In genomic region chr1:12038356-12039140, GRCh38 we compare ENCODE assay signal across 30 cellular contexts. TPM values are rescaled to one million over a fixed set of nuclear protein-coding genes. Genes with fewer than 3 reads are reported as not detected.
DNase-seq lines count a peak whose midpoint lies in the region; ATAC-seq, FAIRE-seq and TF ChIP-seq lines count a peak whose summit lies in the region.
"Had no signal": no experiment of that assay in that cellular context is flagged by ENCODE, and none has a peak within 500 bp of the region (broad histone marks: within the 10 kb centered on the region; RNA-seq: fewer than 3 reads in every experiment).

No MANE protein-coding gene starts in this region.

- H3K79me2 ChIP-seq in neural progenitor cell (ENCODE audit: low read depth) = no peaks in the 10 kb centered on the region

- peaks cover 37% of the 10 kb centered on the region for H3K4me1 Mint-ChIP-seq in activated T-helper 2 cell treated with anti-CD3 and anti-CD28 coated beads, Interferon-gamma antibody, Interleukin-2, Interleukin-4, amounts not matched to agents 10 μg/mL and 5 μg/mL and 100 μg/mL, durations not matched to agents 14 hours and 24 hours and 36 hours (ENCODE audit: low read depth)
- peaks cover 23% of the 10 kb centered on the region for H3K4me1 Mint-ChIP-seq in neural progenitor cell

- FAIRE-seq in GM12892 (lab: Jason Lieb, UNC) (peak; percentile 90), GM12891 (lab: Jason Lieb, UNC) (no peak)

- H3K4me3 ChIP-seq in BLaER1 (no peak overlapping the region; the same call in 1 of the 2 replicates), neural progenitor cell (no peak overlapping the region)
- H3K4me3 ChIP-seq: gastroesophageal sphincter, ovary, Peyer's patch, SJCRH30, smooth muscle cell had no signal

- no peaks in the 10 kb centered on the region for H3K36me3 Mint-ChIP-seq in activated T-helper 2 cell treated with anti-CD3 and anti-CD28 coated beads, Interferon-gamma antibody, Interleukin-2, Interleukin-4, amounts not matched to agents 10 μg/mL and 5 μg/mL and 100 μg/mL, durations not matched to agents 14 hours and 24 hours and 36 hours (ENCODE audit: low read depth)
- peaks cover 4% of the 10 kb centered on the region for H3K36me3 Mint-ChIP-seq in neural progenitor cell

- peak overlapping the region; percentile 67 for H3K27ac Mint-ChIP-seq in activated T-helper 2 cell treated with anti-CD3 and anti-CD28 coated beads, Interferon-gamma antibody, Interleukin-2, Interleukin-4, amounts not matched to agents 10 μg/mL and 5 μg/mL and 100 μg/mL, durations not matched to agents 14 hours and 24 hours and 36 hours
- H3K27ac Mint-ChIP-seq in neural progenitor cell = peak overlapping the region; percentile 69
- H3K27ac Mint-ChIP-seq: activated CD8-positive, alpha-beta T cell treated with anti-CD3 and anti-CD28 coated beads for 36 hours; naive thymus-derived CD4-positive, alpha-beta T cell had no signal

- H3K9ac ChIP-seq in BLaER1 (peak overlapping the region; percentile 48; the same call in 1 of the 2 replicates), neural progenitor cell (no peak overlapping the region)

- intact Hi-C loops in activated T-helper 2 cell treated with anti-CD3 and anti-CD28 coated beads, Interferon-gamma antibody, Interleukin-2, Interleukin-4, amounts not matched to agents 10 μg/mL and 5 μg/mL and 100 μg/mL, durations not matched to agents 14 hours and 24 hours and 36 hours (cut with micrococcal nuclease) = loop anchor here (5.0 kb wide), 1 partner anchor 36 kb away; no protein-coding TSS in a partner anchor

- H4K20me1 ChIP-seq in BLaER1 = no peaks in the 10 kb centered on the region
- no peaks in the 10 kb centered on the region for H4K20me1 ChIP-seq in neural progenitor cell (ENCODE audit: low read depth)

- H3K36me3 ChIP-seq in BLaER1 = no peaks in the 10 kb centered on the region
- no peaks in the 10 kb centered on the region for H3K36me3 ChIP-seq in neural progenitor cell
- H3K36me3 ChIP-seq: gastroesophageal sphincter, ovary, Peyer's patch, SJCRH30 had no signal

- H3K27me3 ChIP-seq in BLaER1 = no peaks in the 10 kb centered on the region
- H3K27me3 ChIP-seq in neural progenitor cell = no peaks in the 10 kb centered on the region
- H3K27me3 ChIP-seq: ovary, Peyer's patch had no signal

- peak overlapping the region; percentile 65 for H3K27ac ChIP-seq in BLaER1
- H3K27ac ChIP-seq in neural progenitor cell = no peak overlapping the region
- H3K27ac ChIP-seq: C4-2B, gastroesophageal sphincter, ovary, SJCRH30 had no signal

- peaks cover 75% of the 10 kb centered on the region for H3K4me1 ChIP-seq in BLaER1
- peaks cover 14% of the 10 kb centered on the region for H3K4me1 ChIP-seq in neural progenitor cell
- H3K4me1 ChIP-seq: Caco-2, gastroesophageal sphincter had no signal

- H3K9me3 Mint-ChIP-seq in activated T-helper 2 cell treated with anti-CD3 and anti-CD28 coated beads, Interferon-gamma antibody, Interleukin-2, Interleukin-4, amounts not matched to agents 10 μg/mL and 5 μg/mL and 100 μg/mL, durations not matched to agents 14 hours and 24 hours and 36 hours = no peaks in the 10 kb centered on the region
- H3K9me3 Mint-ChIP-seq in neural progenitor cell = no peaks in the 10 kb centered on the region
- H3K9me3 Mint-ChIP-seq: activated CD8-positive, alpha-beta T cell treated with anti-CD3 and anti-CD28 coated beads for 36 hours; naive thymus-derived CD4-positive, alpha-beta T cell had no signal

- H3F3A ChIP-seq in neural progenitor cell (ENCODE audit: low read depth) = peaks cover 5% of the 10 kb centered on the region

- TF ChIP-seq CTCF in neural progenitor cell (IDR thresholded peaks at IDR 0.05) = no peak

- ATAC-seq in GM19395 (IDR thresholded peaks at IDR 0.05; ENCODE audit: unreplicated experiment) = no peak
- ATAC-seq: activated CD8-positive, alpha-beta T cell treated with anti-CD3 and anti-CD28 coated beads for 36 hours; gastroesophageal sphincter; naive thymus-derived CD4-positive, alpha-beta T cell had no signal

- H3K9me3 ChIP-seq in BLaER1 (no peaks in the 10 kb centered on the region), neural progenitor cell (ENCODE audit: low read depth) (no peaks in the 10 kb centered on the region)
- H3K9me3 ChIP-seq: Caco-2, gastroesophageal sphincter, ovary, Peyer's patch, SJCRH30 had no signal

- no peak overlapping the region for H2AFZ ChIP-seq in neural progenitor cell (replicated peaks)

- no peak overlapping the region for H3K4me3 Mint-ChIP-seq in activated T-helper 2 cell treated with anti-CD3 and anti-CD28 coated beads, Interferon-gamma antibody, Interleukin-2, Interleukin-4, amounts not matched to agents 10 μg/mL and 5 μg/mL and 100 μg/mL, durations not matched to agents 14 hours and 24 hours and 36 hours (ENCODE audit: low read depth)
- H3K4me3 Mint-ChIP-seq in neural progenitor cell = peak overlapping the region; percentile 41
- H3K4me3 Mint-ChIP-seq: activated CD8-positive, alpha-beta T cell treated with anti-CD3 and anti-CD28 coated beads for 36 hours; naive thymus-derived CD4-positive, alpha-beta T cell had no signal

- H3K4me2 ChIP-seq in BLaER1 (peak overlapping the region; percentile 86), neural progenitor cell (no peak overlapping the region)
- H3K4me2 ChIP-seq: smooth muscle cell had no signal

- TF ChIP-seq POLR2A in GM12892 (IDR thresholded peaks at IDR 0.05; ENCODE audit: low read depth, low read length) (no peak), GM12891 (IDR thresholded peaks at IDR 0.05; ENCODE audit: low read depth, low read length) (no peak)

- H3K27me3 Mint-ChIP-seq in activated T-helper 2 cell treated with anti-CD3 and anti-CD28 coated beads, Interferon-gamma antibody, Interleukin-2, Interleukin-4, amounts not matched to agents 10 μg/mL and 5 μg/mL and 100 μg/mL, durations not matched to agents 14 hours and 24 hours and 36 hours (ENCODE audit: low read depth) = no peaks in the 10 kb centered on the region
- H3K27me3 Mint-ChIP-seq in neural progenitor cell (ENCODE audit: insufficient read depth, low read depth) = peaks cover 2% of the 10 kb centered on the region
- H3K27me3 Mint-ChIP-seq: activated CD8-positive, alpha-beta T cell treated with anti-CD3 and anti-CD28 coated beads for 36 hours; naive thymus-derived CD4-positive, alpha-beta T cell had no signal

- no peak for DNase-seq in GM12892 (ENCODE audit: insufficient read length)
- no peak for DNase-seq in activated T-helper 2 cell treated with anti-CD3 and anti-CD28 coated beads, Interferon-gamma antibody, Interleukin-2, Interleukin-4, amounts not matched to agents 10 μg/mL and 5 μg/mL and 100 μg/mL, durations not matched to agents 14 hours and 24 hours and 36 hours (ENCODE audit: low spot score)
- DNase-seq in neural progenitor cell (ENCODE audit: low spot score) = no peak
- DNase-seq in GM12891 (ENCODE audit: insufficient read length, low spot score) = no peak
- no peak for DNase-seq in OCI-M1 (lab: John Stamatoyannopoulos, UW)
- DNase-seq: activated CD4-positive, CD25-positive, alpha-beta regulatory T cell treated with anti-CD3 and anti-CD28 coated beads, Interleukin-2, amount 50 U/mL, for 72 hours; activated CD8-positive, alpha-beta T cell treated with anti-CD3 and anti-CD28 coated beads for 36 hours; activated gamma-delta T cell treated with Interleukin-2 at 50 U/mL for 16 hours; Caco-2; DND-41; hypothalamus; naive thymus-derived CD4-positive, alpha-beta T cell; NCI-H1092 treated with DMSO at 0.1 percent for 48 hours; NCI-H187 treated with DMSO at 0.1 percent for 48 hours; NCI-H2171 treated with DMSO at 0.1 percent for 48 hours; NCI-H524; NK-92 treated with Interleukin-12 subunit alpha and Interleukin-12 subunit beta, amount 100 ng/mL, for 24 hours; Peyer's patch; retina; SJCRH30; stimulated activated CD4-positive, alpha-beta T cell treated with anti-CD3 and anti-CD28 coated beads, Interleukin-1b, Interleukin-23, amount 100 ng/mL, for 48 hours; trophoblast cell had no signal

TF ChIP-seq in GM12891, 5 proteins besides CTCF, POLR2A, EP300 and RAD21:
- TF ChIP-seq POLR2AphosphoS5 (IDR thresholded peaks at IDR 0.05; ENCODE audit: low read depth, low read length) (no peak), SPI1 (IDR thresholded peaks at IDR 0.05; ENCODE audit: low read depth, low read length) (no peak), TAF1 (IDR thresholded peaks at IDR 0.05; ENCODE audit: low read depth, low read length) (no peak), POU2F2 (IDR thresholded peaks at IDR 0.05; ENCODE audit: low read depth, low read length) (no peak), PAX5 (IDR thresholded peaks at IDR 0.05; ENCODE audit: insufficient read depth, low read length, severe bottlenecking) (no peak)

RNA-seq across cellular contexts. Expression of gene MIIP, which starts 19.2 kb away (rescaled TPM):
- polyA plus RNA-seq in GM12892 (2012; ENCODE audit: missing spikeins) = 24.8 TPM
- total RNA-seq in activated T-helper 2 cell treated with anti-CD3 and anti-CD28 coated beads, Interferon-gamma antibody, Interleukin-2, Interleukin-4, amounts not matched to agents 10 μg/mL and 5 μg/mL and 100 μg/mL, durations not matched to agents 14 hours and 24 hours and 36 hours = 85.8 and 91.2 TPM in 2 replicates
- total RNA-seq in neural progenitor cell (ENCODE audit: low replicate concordance) = 26.3 and 83.4 TPM in 2 replicates
- polyA plus RNA-seq in GM12891 (2012; ENCODE audit: low read depth, missing spikeins) = 43.9 TPM

RNA-seq across cellular contexts. Expression of gene TNFRSF8, which starts 24.6 kb away (rescaled TPM):
- polyA plus RNA-seq in GM12892 (2012; ENCODE audit: missing spikeins) = 45.9 TPM
- 65.0 and 65.5 TPM in 2 replicates for total RNA-seq in activated T-helper 2 cell treated with anti-CD3 and anti-CD28 coated beads, Interferon-gamma antibody, Interleukin-2, Interleukin-4, amounts not matched to agents 10 μg/mL and 5 μg/mL and 100 μg/mL, durations not matched to agents 14 hours and 24 hours and 36 hours
- not detected in 2 replicates for total RNA-seq in neural progenitor cell (ENCODE audit: low replicate concordance)
- polyA plus RNA-seq in GM12891 (2012; ENCODE audit: low read depth, missing spikeins) = 54.1 TPM
- total RNA-seq: Caco-2, chondrocyte, fibroblast of lung, Peyer's patch had no signal
- polyA plus RNA-seq: naive thymus-derived CD4-positive, alpha-beta T cell had no signal

RNA-seq across cellular contexts. Expression of gene MFN2, which starts 58.3 kb away (rescaled TPM):
- polyA plus RNA-seq in GM12892 (2012; ENCODE audit: missing spikeins) = 23.2 TPM
- 67.9 and 69.5 TPM in 2 replicates for total RNA-seq in activated T-helper 2 cell treated with anti-CD3 and anti-CD28 coated beads, Interferon-gamma antibody, Interleukin-2, Interleukin-4, amounts not matched to agents 10 μg/mL and 5 μg/mL and 100 μg/mL, durations not matched to agents 14 hours and 24 hours and 36 hours
- total RNA-seq in neural progenitor cell (ENCODE audit: low replicate concordance) = 29.6 and 41.9 TPM in 2 replicates
- polyA plus RNA-seq in GM12891 (2012; ENCODE audit: low read depth, missing spikeins) = 29.8 TPM

Comparison
In these comparisons a context has a peak if more than half of its experiments do, and no peak if none do; other contexts are left out.
1. RNA of gene TNFRSF8, which starts 24.6 kb away (total RNA-seq): 65.0 to 65.5 TPM in activated T-helper 2 cell treated with anti-CD3 and anti-CD28 coated beads, Interferon-gamma antibody, Interleukin-2, Interleukin-4, amounts not matched to agents 10 μg/mL and 5 μg/mL and 100 μg/mL, durations not matched to agents 14 hours and 24 hours and 36 hours; not detected in neural progenitor cell; every median in the first group is over 10 times any median in the second.